In the genomic region with DNA sequence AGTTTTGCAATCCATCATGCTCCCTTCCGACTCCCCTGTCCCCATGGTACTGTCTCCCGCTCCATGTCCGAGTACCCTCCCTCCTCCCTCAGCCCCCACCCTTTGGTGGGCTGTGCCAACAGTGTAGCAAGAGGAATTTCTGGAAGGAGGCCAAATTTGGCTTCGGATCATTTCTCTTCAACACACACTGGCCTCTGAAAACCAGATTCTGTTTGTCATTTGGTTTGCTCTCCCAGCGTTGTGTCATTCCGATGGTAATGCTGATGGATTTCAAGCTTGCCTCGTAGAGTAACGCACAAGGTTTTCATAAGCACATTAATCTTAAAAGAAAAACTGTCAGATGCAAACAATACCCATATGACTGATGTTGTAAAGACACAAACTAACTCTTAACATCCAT, we compare ENCODE assay signal across 1 cellular context.
A peak's percentile ranks its signal among the peaks of the same experiment; 100 is the strongest.
TF ChIP-seq lines count a peak whose summit lies in the region.

No MANE protein-coding gene starts in this region.

TF ChIP-seq in HEK293, 187 proteins besides CTCF, POLR2A, EP300 and RAD21 (continued from another document):
- TF ChIP-seq ZSCAN5A (tag by site-specific recombination; IDR thresholded peaks at IDR 0.05) (no peak), ZNF658 (tag by site-specific recombination; IDR thresholded peaks at IDR 0.05) (no peak), ZNF830 (tag by site-specific recombination; IDR thresholded peaks at IDR 0.05; ENCODE audit: low read depth) (no peak), ZNF274 (IDR thresholded peaks at IDR 0.05; ENCODE audit: low read length) (no peak), ZNF274 (tag by site-specific recombination; IDR thresholded peaks at IDR 0.05; ENCODE audit: borderline replicate concordance) (no peak), ZNF76 (tag by site-specific recombination; IDR thresholded peaks at IDR 0.05; ENCODE audit: borderline replicate concordance, low read depth) (no peak), ZSCAN30 (tag by site-specific recombination; IDR thresholded peaks at IDR 0.05) (no peak), ZNF112 (tag by site-specific recombination; IDR thresholded peaks at IDR 0.05) (no peak), ZNF768 (tag by site-specific recombination; IDR thresholded peaks at IDR 0.05) (no peak), ZNF571 (tag by site-specific recombination; IDR thresholded peaks at IDR 0.05) (no peak), ZNF423 (tag by site-specific recombination; IDR thresholded peaks at IDR 0.05) (no peak), ZNF223 (tag by site-specific recombination; IDR thresholded peaks at IDR 0.05) (no peak), HIC1 (tag by site-specific recombination; IDR thresholded peaks at IDR 0.05) (no peak), MEIS1 (CRISPR knock-in tag; IDR thresholded peaks at IDR 0.05; ENCODE audit: borderline replicate concordance) (peak; percentile 66; the same call in 1 of the 2 replicates), ZEB2 (tag by site-specific recombination; IDR thresholded peaks at IDR 0.05) (peak; percentile 53; the same call in 1 of the 2 replicates), SP3 (tag by site-specific recombination; IDR thresholded peaks at IDR 0.05) (no peak), GLIS2 (tag by site-specific recombination; IDR thresholded peaks at IDR 0.05) (no peak), ZNF776 (tag by site-specific recombination; IDR thresholded peaks at IDR 0.05; ENCODE audit: borderline replicate concordance) (no peak), ELK4 (IDR thresholded peaks at IDR 0.05; ENCODE audit: borderline replicate concordance, low read depth, low read length) (no peak), KLF9 (tag by site-specific recombination; IDR thresholded peaks at IDR 0.05; ENCODE audit: low read depth) (no peak), ZSCAN23 (tag by site-specific recombination; IDR thresholded peaks at IDR 0.05) (no peak), ZNF560 (tag by site-specific recombination; IDR thresholded peaks at IDR 0.05; ENCODE audit: borderline replicate concordance) (no peak), ZNF140 (tag by site-specific recombination; IDR thresholded peaks at IDR 0.05) (no peak), ZNF341 (tag by site-specific recombination; IDR thresholded peaks at IDR 0.05; ENCODE audit: low read depth) (peak; percentile 57), ZNF521 (tag by site-specific recombination; IDR thresholded peaks at IDR 0.05) (no peak), ZNF555 (tag by site-specific recombination; conservative IDR thresholded peaks at IDR 0.05) (no peak)
- TF ChIP-seq, protein P1, sequence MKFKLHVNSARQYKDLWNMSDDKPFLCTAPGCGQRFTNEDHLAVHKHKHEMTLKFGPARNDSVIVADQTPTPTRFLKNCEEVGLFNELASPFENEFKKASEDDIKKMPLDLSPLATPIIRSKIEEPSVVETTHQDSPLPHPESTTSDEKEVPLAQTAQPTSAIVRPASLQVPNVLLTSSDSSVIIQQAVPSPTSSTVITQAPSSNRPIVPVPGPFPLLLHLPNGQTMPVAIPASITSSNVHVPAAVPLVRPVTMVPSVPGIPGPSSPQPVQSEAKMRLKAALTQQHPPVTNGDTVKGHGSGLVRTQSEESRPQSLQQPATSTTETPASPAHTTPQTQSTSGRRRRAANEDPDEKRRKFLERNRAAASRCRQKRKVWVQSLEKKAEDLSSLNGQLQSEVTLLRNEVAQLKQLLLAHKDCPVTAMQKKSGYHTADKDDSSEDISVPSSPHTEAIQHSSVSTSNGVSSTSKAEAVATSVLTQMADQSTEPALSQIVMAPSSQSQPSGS (tag by site-specific recombination; IDR thresholded peaks at IDR 0.05; ENCODE audit: low read depth) = 0 out of 2 replicates have a peak, but pooled peaks have one; percentile 17
- TF ChIP-seq, protein P2, sequence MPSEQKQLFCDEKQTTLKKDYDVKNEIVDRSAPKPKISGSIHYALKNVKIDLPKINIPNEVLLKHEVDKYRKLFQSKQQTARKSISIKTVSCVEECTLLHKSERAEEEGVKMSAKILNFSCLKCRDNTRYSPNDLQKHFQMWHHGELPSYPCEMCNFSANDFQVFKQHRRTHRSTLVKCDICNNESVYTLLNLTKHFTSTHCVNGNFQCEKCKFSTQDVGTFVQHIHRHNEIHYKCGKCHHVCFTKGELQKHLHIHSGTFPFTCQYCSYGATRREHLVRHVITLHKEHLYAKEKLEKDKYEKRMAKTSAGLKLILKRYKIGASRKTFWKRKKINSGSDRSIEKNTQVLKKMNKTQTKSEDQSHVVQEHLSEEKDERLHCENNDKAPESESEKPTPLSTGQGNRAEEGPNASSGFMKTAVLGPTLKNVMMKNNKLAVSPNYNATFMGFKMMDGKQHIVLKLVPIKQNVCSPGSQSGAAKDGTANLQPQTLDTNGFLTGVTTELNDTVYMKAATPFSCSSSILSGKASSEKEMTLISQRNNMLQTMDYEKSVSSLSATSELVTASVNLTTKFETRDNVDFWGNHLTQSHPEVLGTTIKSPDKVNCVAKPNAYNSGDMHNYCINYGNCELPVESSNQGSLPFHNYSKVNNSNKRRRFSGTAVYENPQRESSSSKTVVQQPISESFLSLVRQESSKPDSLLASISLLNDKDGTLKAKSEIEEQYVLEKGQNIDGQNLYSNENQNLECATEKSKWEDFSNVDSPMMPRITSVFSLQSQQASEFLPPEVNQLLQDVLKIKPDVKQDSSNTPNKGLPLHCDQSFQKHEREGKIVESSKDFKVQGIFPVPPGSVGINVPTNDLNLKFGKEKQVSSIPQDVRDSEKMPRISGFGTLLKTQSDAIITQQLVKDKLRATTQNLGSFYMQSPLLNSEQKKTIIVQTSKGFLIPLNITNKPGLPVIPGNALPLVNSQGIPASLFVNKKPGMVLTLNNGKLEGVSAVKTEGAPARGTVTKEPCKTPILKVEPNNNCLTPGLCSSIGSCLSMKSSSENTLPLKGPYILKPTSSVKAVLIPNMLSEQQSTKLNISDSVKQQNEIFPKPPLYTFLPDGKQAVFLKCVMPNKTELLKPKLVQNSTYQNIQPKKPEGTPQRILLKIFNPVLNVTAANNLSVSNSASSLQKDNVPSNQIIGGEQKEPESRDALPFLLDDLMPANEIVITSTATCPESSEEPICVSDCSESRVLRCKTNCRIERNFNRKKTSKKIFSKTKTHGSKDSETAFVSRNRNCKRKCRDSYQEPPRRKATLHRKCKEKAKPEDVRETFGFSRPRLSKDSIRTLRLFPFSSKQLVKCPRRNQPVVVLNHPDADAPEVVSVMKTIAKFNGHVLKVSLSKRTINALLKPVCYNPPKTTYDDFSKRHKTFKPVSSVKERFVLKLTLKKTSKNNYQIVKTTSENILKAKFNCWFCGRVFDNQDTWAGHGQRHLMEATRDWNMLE (tag by site-specific recombination; conservative IDR thresholded peaks at IDR 0.05; ENCODE audit: low read depth) = no peak
- TF ChIP-seq, protein P3, sequence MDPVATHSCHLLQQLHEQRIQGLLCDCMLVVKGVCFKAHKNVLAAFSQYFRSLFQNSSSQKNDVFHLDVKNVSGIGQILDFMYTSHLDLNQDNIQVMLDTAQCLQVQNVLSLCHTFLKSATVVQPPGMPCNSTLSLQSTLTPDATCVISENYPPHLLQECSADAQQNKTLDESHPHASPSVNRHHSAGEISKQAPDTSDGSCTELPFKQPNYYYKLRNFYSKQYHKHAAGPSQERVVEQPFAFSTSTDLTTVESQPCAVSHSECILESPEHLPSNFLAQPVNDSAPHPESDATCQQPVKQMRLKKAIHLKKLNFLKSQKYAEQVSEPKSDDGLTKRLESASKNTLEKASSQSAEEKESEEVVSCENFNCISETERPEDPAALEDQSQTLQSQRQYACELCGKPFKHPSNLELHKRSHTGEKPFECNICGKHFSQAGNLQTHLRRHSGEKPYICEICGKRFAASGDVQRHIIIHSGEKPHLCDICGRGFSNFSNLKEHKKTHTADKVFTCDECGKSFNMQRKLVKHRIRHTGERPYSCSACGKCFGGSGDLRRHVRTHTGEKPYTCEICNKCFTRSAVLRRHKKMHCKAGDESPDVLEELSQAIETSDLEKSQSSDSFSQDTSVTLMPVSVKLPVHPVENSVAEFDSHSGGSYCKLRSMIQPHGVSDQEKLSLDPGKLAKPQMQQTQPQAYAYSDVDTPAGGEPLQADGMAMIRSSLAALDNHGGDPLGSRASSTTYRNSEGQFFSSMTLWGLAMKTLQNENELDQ (tag by site-specific recombination; IDR thresholded peaks at IDR 0.05; ENCODE audit: low read depth) = no peak
